In genomic region chr18:48566588-48566987, GRCh38 we compare ENCODE assay signal across 1 cellular context.
TF ChIP-seq lines count a peak whose summit lies in the region.

No MANE protein-coding gene starts in this region.

TF ChIP-seq in K562, 482 proteins besides CTCF, POLR2A, EP300 and RAD21 (continued from another document and continues in another):
- no peak for TF ChIP-seq NR2C2 (CRISPR knock-in tag; IDR thresholded peaks at IDR 0.05)
- 0 out of 2 replicates have a peak, but pooled peaks have one; percentile 37 for TF ChIP-seq NR2C2 (tag; IDR thresholded peaks at IDR 0.05)
- TF ChIP-seq MIER1 (IDR thresholded peaks at IDR 0.05; ENCODE audit: low read depth) = no peak
- TF ChIP-seq ZNF174 (CRISPR knock-in tag; IDR thresholded peaks at IDR 0.05) = no peak
- no peak for TF ChIP-seq ZNF445 (CRISPR knock-in tag; IDR thresholded peaks at IDR 0.05; ENCODE audit: low read depth)
- no peak for TF ChIP-seq VEZF1 (CRISPR knock-in tag; IDR thresholded peaks at IDR 0.05)
- TF ChIP-seq, protein P1, sequence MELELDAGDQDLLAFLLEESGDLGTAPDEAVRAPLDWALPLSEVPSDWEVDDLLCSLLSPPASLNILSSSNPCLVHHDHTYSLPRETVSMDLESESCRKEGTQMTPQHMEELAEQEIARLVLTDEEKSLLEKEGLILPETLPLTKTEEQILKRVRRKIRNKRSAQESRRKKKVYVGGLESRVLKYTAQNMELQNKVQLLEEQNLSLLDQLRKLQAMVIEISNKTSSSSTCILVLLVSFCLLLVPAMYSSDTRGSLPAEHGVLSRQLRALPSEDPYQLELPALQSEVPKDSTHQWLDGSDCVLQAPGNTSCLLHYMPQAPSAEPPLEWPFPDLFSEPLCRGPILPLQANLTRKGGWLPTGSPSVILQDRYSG (tag; conservative IDR thresholded peaks at IDR 0.05; ENCODE audit: low read depth) = peak; percentile 97
- TF ChIP-seq TAF7 (tag; IDR thresholded peaks at IDR 0.05) = 0 out of 2 replicates have a peak, but pooled peaks have one; percentile 35
- TF ChIP-seq ELF1 (tag; IDR thresholded peaks at IDR 0.05) = peak; percentile 60
- no peak for TF ChIP-seq ZKSCAN3 (CRISPR knock-in tag; IDR thresholded peaks at IDR 0.05)
- no peak for TF ChIP-seq ADNP (tag; IDR thresholded peaks at IDR 0.05)
- no peak for TF ChIP-seq PRPF4 (IDR thresholded peaks at IDR 0.05; ENCODE audit: insufficient read depth, low read depth, low read length, poor library complexity, severe bottlenecking)
- TF ChIP-seq, protein P2, sequence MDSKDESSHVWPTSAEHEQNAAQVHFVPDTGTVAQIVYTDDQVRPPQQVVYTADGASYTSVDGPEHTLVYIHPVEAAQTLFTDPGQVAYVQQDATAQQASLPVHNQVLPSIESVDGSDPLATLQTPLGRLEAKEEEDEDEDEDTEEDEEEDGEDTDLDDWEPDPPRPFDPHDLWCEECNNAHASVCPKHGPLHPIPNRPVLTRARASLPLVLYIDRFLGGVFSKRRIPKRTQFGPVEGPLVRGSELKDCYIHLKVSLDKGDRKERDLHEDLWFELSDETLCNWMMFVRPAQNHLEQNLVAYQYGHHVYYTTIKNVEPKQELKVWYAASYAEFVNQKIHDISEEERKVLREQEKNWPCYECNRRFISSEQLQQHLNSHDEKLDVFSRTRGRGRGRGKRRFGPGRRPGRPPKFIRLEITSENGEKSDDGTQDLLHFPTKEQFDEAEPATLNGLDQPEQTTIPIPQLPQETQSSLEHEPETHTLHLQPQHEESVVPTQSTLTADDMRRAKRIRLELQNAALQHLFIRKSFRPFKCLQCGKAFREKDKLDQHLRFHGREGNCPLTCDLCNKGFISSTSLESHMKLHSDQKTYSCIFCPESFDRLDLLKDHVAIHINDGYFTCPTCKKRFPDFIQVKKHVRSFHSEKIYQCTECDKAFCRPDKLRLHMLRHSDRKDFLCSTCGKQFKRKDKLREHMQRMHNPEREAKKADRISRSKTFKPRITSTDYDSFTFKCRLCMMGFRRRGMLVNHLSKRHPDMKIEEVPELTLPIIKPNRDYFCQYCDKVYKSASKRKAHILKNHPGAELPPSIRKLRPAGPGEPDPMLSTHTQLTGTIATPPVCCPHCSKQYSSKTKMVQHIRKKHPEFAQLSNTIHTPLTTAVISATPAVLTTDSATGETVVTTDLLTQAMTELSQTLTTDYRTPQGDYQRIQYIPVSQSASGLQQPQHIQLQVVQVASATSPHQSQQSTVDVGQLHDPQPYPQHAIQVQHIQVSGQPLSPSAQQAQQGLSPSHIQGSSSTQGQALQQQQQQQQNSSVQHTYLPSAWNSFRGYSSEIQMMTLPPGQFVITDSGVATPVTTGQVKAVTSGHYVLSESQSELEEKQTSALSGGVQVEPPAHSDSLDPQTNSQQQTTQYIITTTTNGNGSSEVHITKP (IDR thresholded peaks at IDR 0.05; ENCODE audit: partially characterized antibody) = no peak
- TF ChIP-seq SPI1 (IDR thresholded peaks at IDR 0.05; ENCODE audit: borderline replicate concordance, low read depth, low read length) = 0 out of 2 replicates have a peak, but pooled peaks have one; percentile 20
- TF ChIP-seq POU5F1 (IDR thresholded peaks at IDR 0.05; ENCODE audit: borderline replicate concordance, low read depth, low read length, partially characterized antibody) = no peak
- TF ChIP-seq HIVEP1 (CRISPR knock-in tag; IDR thresholded peaks at IDR 0.05) = peak; percentile 56; the same call in 1 of the 2 replicates
- no peak for TF ChIP-seq ZNF408 (CRISPR knock-in tag; IDR thresholded peaks at IDR 0.05; ENCODE audit: low read depth)
- TF ChIP-seq MECOM (CRISPR knock-in tag; IDR thresholded peaks at IDR 0.05) = peak; percentile 53; the same call in 1 of the 2 replicates
- TF ChIP-seq RCOR1 (IDR thresholded peaks at IDR 0.05; ENCODE audit: borderline replicate concordance in 1 of 2, low read depth in 2 of 2, low read length in 2 of 2) = no peak
- TF ChIP-seq TEAD1 (CRISPR knock-in tag; IDR thresholded peaks at IDR 0.05) = peak in 1 of 2 experiments; percentile 90; a peak in 2 of 4 replicates
- no peak for TF ChIP-seq MLLT1 (IDR thresholded peaks at IDR 0.05)
- no peak for TF ChIP-seq FOXA3 (CRISPR knock-in tag; conservative IDR thresholded peaks at IDR 0.05 in 1 of 2, IDR thresholded peaks at IDR 0.05 in 1 of 2)
- TF ChIP-seq C11orf30 (IDR thresholded peaks at IDR 0.05; ENCODE audit: low read depth) = peak; percentile 99
- 0 out of 2 replicates have a peak, but pooled peaks have one; percentile 44 for TF ChIP-seq PPARD (CRISPR knock-in tag; IDR thresholded peaks at IDR 0.05)
- TF ChIP-seq NUFIP1 (IDR thresholded peaks at IDR 0.05; ENCODE audit: partially characterized antibody) = no peak
- no peak for TF ChIP-seq ZNF586 (CRISPR knock-in tag; conservative IDR thresholded peaks at IDR 0.05)
- no peak for TF ChIP-seq SAP30 (IDR thresholded peaks at IDR 0.05; ENCODE audit: borderline replicate concordance, insufficient read depth, low read depth, low read length, poor library complexity, severe bottlenecking)
- TF ChIP-seq ZNF668 (CRISPR knock-in tag; IDR thresholded peaks at IDR 0.05) = peak; percentile 49; the same call in 1 of the 2 replicates
- no peak for TF ChIP-seq KLF10 (CRISPR knock-in tag; IDR thresholded peaks at IDR 0.05)
- TF ChIP-seq, protein P3, sequence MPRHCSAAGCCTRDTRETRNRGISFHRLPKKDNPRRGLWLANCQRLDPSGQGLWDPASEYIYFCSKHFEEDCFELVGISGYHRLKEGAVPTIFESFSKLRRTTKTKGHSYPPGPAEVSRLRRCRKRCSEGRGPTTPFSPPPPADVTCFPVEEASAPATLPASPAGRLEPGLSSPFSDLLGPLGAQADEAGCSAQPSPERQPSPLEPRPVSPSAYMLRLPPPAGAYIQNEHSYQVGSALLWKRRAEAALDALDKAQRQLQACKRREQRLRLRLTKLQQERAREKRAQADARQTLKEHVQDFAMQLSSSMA (CRISPR knock-in tag; IDR thresholded peaks at IDR 0.05) = no peak
- no peak for TF ChIP-seq RBM25 (IDR thresholded peaks at IDR 0.05; ENCODE audit: low read depth, low read length, severe bottlenecking)
- TF ChIP-seq, protein P4, sequence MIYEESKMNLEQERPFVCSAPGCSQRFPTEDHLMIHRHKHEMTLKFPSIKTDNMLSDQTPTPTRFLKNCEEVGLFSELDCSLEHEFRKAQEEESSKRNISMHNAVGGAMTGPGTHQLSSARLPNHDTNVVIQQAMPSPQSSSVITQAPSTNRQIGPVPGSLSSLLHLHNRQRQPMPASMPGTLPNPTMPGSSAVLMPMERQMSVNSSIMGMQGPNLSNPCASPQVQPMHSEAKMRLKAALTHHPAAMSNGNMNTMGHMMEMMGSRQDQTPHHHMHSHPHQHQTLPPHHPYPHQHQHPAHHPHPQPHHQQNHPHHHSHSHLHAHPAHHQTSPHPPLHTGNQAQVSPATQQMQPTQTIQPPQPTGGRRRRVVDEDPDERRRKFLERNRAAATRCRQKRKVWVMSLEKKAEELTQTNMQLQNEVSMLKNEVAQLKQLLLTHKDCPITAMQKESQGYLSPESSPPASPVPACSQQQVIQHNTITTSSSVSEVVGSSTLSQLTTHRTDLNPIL (CRISPR knock-in tag; IDR thresholded peaks at IDR 0.05) = no peak
- TF ChIP-seq CHD1 (IDR thresholded peaks at IDR 0.05; ENCODE audit: low read length) = no peak
- TF ChIP-seq ZBTB2 (IDR thresholded peaks at IDR 0.05) = no peak
- no peak for TF ChIP-seq GTF3C2 (IDR thresholded peaks at IDR 0.05; ENCODE audit: borderline replicate concordance, extremely low read depth, insufficient read length)
- no peak for TF ChIP-seq ZNF695 (CRISPR knock-in tag; IDR thresholded peaks at IDR 0.05)
- no peak for TF ChIP-seq ZNF707 (CRISPR knock-in tag; conservative IDR thresholded peaks at IDR 0.05)
- TF ChIP-seq HMG20B (CRISPR knock-in tag; IDR thresholded peaks at IDR 0.05) = no peak
- no peak for TF ChIP-seq IRF1 (CRISPR knock-in tag; IDR thresholded peaks at IDR 0.05; ENCODE audit: borderline replicate concordance)
- TF ChIP-seq TCF15 (CRISPR knock-in tag; IDR thresholded peaks at IDR 0.05) = peak; percentile 61; the same call in 1 of the 2 replicates
- no peak for TF ChIP-seq ZNF780A (CRISPR knock-in tag; IDR thresholded peaks at IDR 0.05)
- no peak for TF ChIP-seq ZNF274 (IDR thresholded peaks at IDR 0.05; ENCODE audit: borderline replicate concordance, low read depth, low read length)
- TF ChIP-seq, protein P5, sequence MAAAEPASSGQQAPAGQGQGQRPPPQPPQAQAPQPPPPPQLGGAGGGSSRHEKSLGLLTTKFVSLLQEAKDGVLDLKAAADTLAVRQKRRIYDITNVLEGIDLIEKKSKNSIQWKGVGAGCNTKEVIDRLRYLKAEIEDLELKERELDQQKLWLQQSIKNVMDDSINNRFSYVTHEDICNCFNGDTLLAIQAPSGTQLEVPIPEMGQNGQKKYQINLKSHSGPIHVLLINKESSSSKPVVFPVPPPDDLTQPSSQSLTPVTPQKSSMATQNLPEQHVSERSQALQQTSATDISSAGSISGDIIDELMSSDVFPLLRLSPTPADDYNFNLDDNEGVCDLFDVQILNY (CRISPR knock-in tag; IDR thresholded peaks at IDR 0.05) = no peak
- no peak for TF ChIP-seq ARID2 (IDR thresholded peaks at IDR 0.05)
- TF ChIP-seq TBP (optimal IDR thresholded peaks at IDR 0.05; ENCODE audit: low read depth, low read length) = no peak
- peak; percentile 26; the same call in 1 of the 2 replicates for TF ChIP-seq L3MBTL2 (IDR thresholded peaks at IDR 0.05)
- TF ChIP-seq GABPB2 (CRISPR knock-in tag; conservative IDR thresholded peaks at IDR 0.05) = no peak
- no peak for TF ChIP-seq GABPB1 (CRISPR knock-in tag; IDR thresholded peaks at IDR 0.05)
